In the genomic region with DNA sequence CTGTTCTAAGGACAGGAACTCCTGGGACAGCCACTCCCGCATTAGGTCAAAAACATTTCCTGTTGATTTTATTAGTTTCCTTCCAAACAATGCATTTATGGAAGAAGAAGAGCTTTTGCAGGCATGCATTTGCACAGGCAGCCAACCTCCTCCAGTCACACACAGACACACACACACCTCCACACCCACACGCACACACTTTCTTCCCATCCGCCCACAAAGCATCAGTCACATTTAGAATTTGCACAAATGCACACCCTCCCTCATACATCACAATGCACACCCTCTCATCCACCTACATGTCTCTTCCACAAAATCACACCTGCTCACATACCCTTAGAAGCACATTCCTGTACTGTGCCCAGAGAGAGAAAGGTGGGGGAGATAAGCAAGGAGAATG, we compare ENCODE assay signal across 26 cellular contexts. TPM values are rescaled to one million over a fixed set of nuclear protein-coding genes. Genes with fewer than 3 reads are reported as not detected.
"Had no signal": no experiment of that assay in that cellular context is flagged by ENCODE, and none has a peak within 500 bp of the region (broad histone marks: within the 10 kb centered on the region; RNA-seq: fewer than 3 reads in every experiment).

No MANE protein-coding gene starts in this region.

- ATAC-seq: activated CD4-positive, CD25-positive, alpha-beta regulatory T cell treated with anti-CD3 and anti-CD28 coated beads, Interleukin-2, amount 50 U/mL, for 24 hours; activated T-cell treated with anti-CD3 and anti-CD28 coated beads, Interleukin-2, amount 50 U/mL, for 4 hours; effector memory CD8-positive, alpha-beta T cell; gastrocnemius medialis; left colon; naive thymus-derived CD8-positive, alpha-beta T cell; psoas muscle; right cardiac atrium had no signal

- H3K9me3 ChIP-seq: adrenal gland, ascending aorta, esophagus squamous epithelium, gastrocnemius medialis, heart left ventricle, ovary, psoas muscle had no signal

- H3K4me3 Mint-ChIP-seq: activated naive CD8-positive, alpha-beta T cell; activated T-cell treated with anti-CD3 and anti-CD28 coated beads, Interleukin-2, amount 50 U/mL, for 4 hours; central memory CD8-positive, alpha-beta T cell; effector memory CD8-positive, alpha-beta T cell; mesothelial cell of epicardium; naive thymus-derived CD8-positive, alpha-beta T cell had no signal

- H3K27ac ChIP-seq: adrenal gland, ascending aorta, brain microvascular endothelial cell, esophagus squamous epithelium, ovary, psoas muscle had no signal

- DNase-seq: activated CD4-positive, alpha-beta T cell treated with anti-CD3 and anti-CD28 coated beads, Interleukin-2, amount 50 U/mL, for 1 hour; activated CD8-positive, alpha-beta memory T cell treated with anti-CD3 and anti-CD28 coated beads, Interleukin-2, amount 50 U/mL, for 48 hours; activated naive CD4-positive, alpha-beta T cell; activated T-cell treated with anti-CD3 and anti-CD28 coated beads, Interleukin-2, amount 50 U/mL, for 4 hours; adrenal gland; brain microvascular endothelial cell; dorsolateral prefrontal cortex; effector memory CD8-positive, alpha-beta T cell; esophagus squamous epithelium; gastrocnemius medialis; heart left ventricle; left colon; mammary epithelial cell; naive thymus-derived CD8-positive, alpha-beta T cell; ovary; right cardiac atrium; stimulated activated CD4-positive, alpha-beta T cell treated with anti-CD3 and anti-CD28 coated beads, Interleukin-4, amount 100 ng/mL, for 24 hours; stimulated activated naive CD4-positive, alpha-beta T cell treated with Interleukin-2 at 50 U/mL for 16 hours had no signal

- H3K27me3 ChIP-seq: adrenal gland, ascending aorta, brain microvascular endothelial cell, dorsolateral prefrontal cortex, esophagus squamous epithelium, ovary had no signal

- H3K36me3 Mint-ChIP-seq: activated naive CD8-positive, alpha-beta T cell; mesothelial cell of epicardium; naive thymus-derived CD8-positive, alpha-beta T cell had no signal

- H3K36me3 ChIP-seq: adrenal gland, ascending aorta, brain microvascular endothelial cell, esophagus squamous epithelium, gastrocnemius medialis, heart left ventricle, ovary had no signal

- H3K9me3 Mint-ChIP-seq: activated T-cell treated with anti-CD3 and anti-CD28 coated beads, Interleukin-2, amount 50 U/mL, for 4 hours; activated T-helper 2 cell treated with anti-CD3 and anti-CD28 coated beads, Interferon-gamma antibody, Interleukin-2, Interleukin-4, amounts not matched to agents 10 μg/mL and 5 μg/mL and 100 μg/mL, durations not matched to agents 14 hours and 24 hours and 36 hours; central memory CD8-positive, alpha-beta T cell; effector memory CD8-positive, alpha-beta T cell; mesothelial cell of epicardium; naive thymus-derived CD8-positive, alpha-beta T cell had no signal

- H3K4me3 ChIP-seq: adrenal gland, ascending aorta, dorsolateral prefrontal cortex, esophagus squamous epithelium, gastrocnemius medialis, heart left ventricle, ovary, psoas muscle had no signal

- H3K27ac Mint-ChIP-seq: activated naive CD8-positive, alpha-beta T cell; activated T-helper 2 cell treated with anti-CD3 and anti-CD28 coated beads, Interferon-gamma antibody, Interleukin-2, Interleukin-4, amounts not matched to agents 10 μg/mL and 5 μg/mL and 100 μg/mL, durations not matched to agents 14 hours and 24 hours and 36 hours; effector memory CD8-positive, alpha-beta T cell; mesothelial cell of epicardium had no signal

RNA-seq across cellular contexts. Expression of gene TYRO3, which starts 4.1 kb away (rescaled TPM):
- polyA plus RNA-seq: naive thymus-derived CD8-positive, alpha-beta T cell had no signal

RNA-seq across cellular contexts. Expression of gene LTK, which starts 41.3 kb away (rescaled TPM):
- total RNA-seq: ascending aorta, mammary epithelial cell had no signal
- polyA plus RNA-seq: keratinocyte; mammary epithelial cell; naive thymus-derived CD8-positive, alpha-beta T cell had no signal
